24 cellular contexts compared by ENCODE assay signal in genomic region chr2:79799744-79800143, GRCh38.
"Had no signal": no experiment of that assay in that cellular context is flagged by ENCODE, and none has a peak within 500 bp of the region (broad histone marks: within the 10 kb centered on the region; RNA-seq: fewer than 3 reads in every experiment).

No MANE protein-coding gene starts in this region.

- DNase-seq: activated CD4-positive, alpha-beta T cell treated with anti-CD3 and anti-CD28 coated beads for 48 hours; activated CD4-positive, alpha-beta T cell treated with anti-CD3 and anti-CD28 coated beads, Interleukin-2, amount 50 U/mL, for 48 hours; activated CD8-positive, alpha-beta memory T cell treated with anti-CD3 and anti-CD28 coated beads for 24 hours; activated gamma-delta T cell; activated naive CD4-positive, alpha-beta T cell treated with anti-CD3 and anti-CD28 coated beads, Interleukin-2, amount 10 ng/mL, durations not matched to agents 7 days and 5 days; activated naive CD8-positive, alpha-beta T cell treated with anti-CD3 and anti-CD28 coated beads, Interleukin-2, amount 10 ng/mL, durations not matched to agents 7 days and 5 days; cerebellar nuclear complex; colonic mucosa; effector CD8-positive, alpha-beta T cell; gastrocnemius medialis; islet precursor cell; left ventricle myocardium inferior; mesendoderm; natural killer cell; occipital lobe; right cardiac atrium; stimulated activated CD4-positive, alpha-beta T cell treated with anti-CD3 and anti-CD28 coated beads, Interleukin-15, amount 100 ng/mL, for 24 hours; stimulated activated CD4-positive, alpha-beta T cell treated with anti-CD3 and anti-CD28 coated beads, Interleukin-2, amount 100 ng/mL, for 24 hours; stimulated activated naive CD4-positive, alpha-beta T cell; tibial artery; WERI-Rb-1 had no signal

- H3K4me3 Mint-ChIP-seq: activated naive CD4-positive, alpha-beta T cell treated with anti-CD3 and anti-CD28 coated beads, Interleukin-2, amount 10 ng/mL, durations not matched to agents 7 days and 5 days; activated naive CD8-positive, alpha-beta T cell treated with anti-CD3 and anti-CD28 coated beads, Interleukin-2, amount 10 ng/mL, durations not matched to agents 7 days and 5 days; brain; natural killer cell; neural progenitor cell had no signal

- H3K27me3 Mint-ChIP-seq: activated naive CD4-positive, alpha-beta T cell treated with anti-CD3 and anti-CD28 coated beads, Interleukin-2, amount 10 ng/mL, durations not matched to agents 7 days and 5 days; activated naive CD8-positive, alpha-beta T cell treated with anti-CD3 and anti-CD28 coated beads, Interleukin-2, amount 10 ng/mL, durations not matched to agents 7 days and 5 days; brain had no signal

- H3K4me1 Mint-ChIP-seq: activated naive CD4-positive, alpha-beta T cell treated with anti-CD3 and anti-CD28 coated beads, Interleukin-2, amount 10 ng/mL, durations not matched to agents 7 days and 5 days; activated naive CD8-positive, alpha-beta T cell treated with anti-CD3 and anti-CD28 coated beads, Interleukin-2, amount 10 ng/mL, durations not matched to agents 7 days and 5 days; natural killer cell had no signal

- H3K36me3 Mint-ChIP-seq: activated naive CD4-positive, alpha-beta T cell treated with anti-CD3 and anti-CD28 coated beads, Interleukin-2, amount 10 ng/mL, durations not matched to agents 7 days and 5 days; activated naive CD8-positive, alpha-beta T cell treated with anti-CD3 and anti-CD28 coated beads, Interleukin-2, amount 10 ng/mL, durations not matched to agents 7 days and 5 days; brain; natural killer cell had no signal

- H3K27ac Mint-ChIP-seq: activated naive CD4-positive, alpha-beta T cell treated with anti-CD3 and anti-CD28 coated beads, Interleukin-2, amount 10 ng/mL, durations not matched to agents 7 days and 5 days; activated naive CD8-positive, alpha-beta T cell treated with anti-CD3 and anti-CD28 coated beads, Interleukin-2, amount 10 ng/mL, durations not matched to agents 7 days and 5 days; natural killer cell had no signal

- H3K9me3 Mint-ChIP-seq: activated naive CD4-positive, alpha-beta T cell treated with anti-CD3 and anti-CD28 coated beads, Interleukin-2, amount 10 ng/mL, durations not matched to agents 7 days and 5 days; activated naive CD8-positive, alpha-beta T cell treated with anti-CD3 and anti-CD28 coated beads, Interleukin-2, amount 10 ng/mL, durations not matched to agents 7 days and 5 days had no signal

- ATAC-seq: activated CD4-positive, CD25-positive, alpha-beta regulatory T cell treated with anti-CD3 and anti-CD28 coated beads, Interleukin-2, amount 50 U/mL, for 24 hours; gastrocnemius medialis; natural killer cell; right cardiac atrium had no signal
